In the genomic region with DNA sequence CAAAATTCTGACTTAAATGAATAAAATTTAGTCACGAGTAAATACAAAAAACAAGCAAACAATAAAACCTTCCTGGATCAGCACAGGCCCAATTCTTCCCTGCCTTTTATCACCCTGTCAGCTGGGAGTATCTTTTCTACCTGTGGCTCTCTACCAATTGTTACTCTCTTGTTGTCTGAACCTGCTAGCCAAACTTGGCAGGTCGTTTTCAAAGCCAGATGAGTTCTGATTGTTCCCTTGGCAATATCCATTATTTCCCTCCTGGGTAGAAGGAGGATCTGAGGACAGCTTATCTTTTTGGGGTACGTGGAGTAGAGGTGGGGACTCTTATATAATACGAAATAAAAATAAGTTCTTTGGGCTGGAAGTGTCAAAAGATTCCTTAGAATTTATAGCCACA, we compare ENCODE assay signal across 19 cellular contexts. TPM values are rescaled to one million over a fixed set of nuclear protein-coding genes. Genes with fewer than 3 reads are reported as not detected.
A peak's percentile ranks its signal among the peaks of the same experiment; 100 is the strongest.
DNase-seq lines count a peak whose midpoint lies in the region; ATAC-seq and TF ChIP-seq lines count a peak whose summit lies in the region.
"Had no signal": no experiment of that assay in that cellular context is flagged by ENCODE, and none has a peak within 500 bp of the region (broad histone marks: within the 10 kb centered on the region; RNA-seq: fewer than 3 reads in every experiment).

No MANE protein-coding gene starts in this region.

- H3K27ac ChIP-seq in gastrocnemius medialis (peak overlapping the region in 3 of 4 donors; percentile 13 to 50 (median 19)), stomach (no peak overlapping the region)
- H3K27ac ChIP-seq: BLaER1 had no signal

- H3K4me1 ChIP-seq in gastrocnemius medialis (peaks cover 30 to 34% of the 10 kb centered on the region in 2 donors), stomach (peaks cover 2 to 16% (median 8%) of the 10 kb centered on the region in 4 donors)
- H3K4me1 ChIP-seq: BLaER1 had no signal

- H3K27me3 ChIP-seq in gastrocnemius medialis = no peaks in the 10 kb centered on the region
- no peaks in the 10 kb centered on the region for H3K27me3 ChIP-seq in stomach
- H3K27me3 ChIP-seq: BLaER1 had no signal

- DNase-seq in left ventricle myocardium superior = no peak
- no peak for DNase-seq in left cardiac atrium
- peak; percentile 13 for DNase-seq in cerebellum (ENCODE audit: low spot score)
- no peak for DNase-seq in gastrocnemius medialis
- DNase-seq in activated CD4-positive, alpha-beta T cell treated with anti-CD3 and anti-CD28 coated beads, Interleukin-2, amount 50 U/mL, for 4 hours = no peak
- no peak for DNase-seq in stomach
- DNase-seq: ACHN; CD4-positive, alpha-beta T cell; COR-L47; DMS79; Karpas-422; NCI-H1694; NCI-H2081; NCI-H2171; NCI-H524 treated with DMSO at 0.1 percent for 48 hours; NCI-H82; OCI-M1 had no signal

- 57 to 71% (median 67%) methylated on average over 4 of the region's 4 CpGs for WGBS in stomach, 5 donors

- TF ChIP-seq EP300 in stomach (IDR thresholded peaks at IDR 0.05) = no peak

- peak; percentile 22 for ATAC-seq in left ventricle myocardium superior
- ATAC-seq in left cardiac atrium = no peak
- no peak for ATAC-seq in gastrocnemius medialis
- ATAC-seq in HG03457 (IDR thresholded peaks at IDR 0.05; ENCODE audit: unreplicated experiment) = no peak

- H3K36me3 ChIP-seq in gastrocnemius medialis (peaks cover 0 to 58% of the 10 kb centered on the region in 2 donors), stomach (peaks cover 47 to 98% (median 95%) of the 10 kb centered on the region in 4 donors)

- TF ChIP-seq POLR2A in gastrocnemius medialis (IDR thresholded peaks at IDR 0.05) (no peak), stomach (IDR thresholded peaks at IDR 0.05) (no peak)

- no peak for TF ChIP-seq CTCF in gastrocnemius medialis (IDR thresholded peaks at IDR 0.05 in 4 of 5, conservative IDR thresholded peaks at IDR 0.05 in 1 of 5)
- TF ChIP-seq CTCF in stomach (IDR thresholded peaks at IDR 0.05) = no peak

- H3K9me3 ChIP-seq in gastrocnemius medialis = no peaks in the 10 kb centered on the region
- no peaks in the 10 kb centered on the region for H3K9me3 ChIP-seq in stomach
- H3K9me3 ChIP-seq: BLaER1 had no signal

- in situ Hi-C loops in gastrocnemius medialis (cut with MboI; ENCODE audit: low sequenced_read_pairs in 4 of 4) = loop anchor here in 3 of 4 donors (25.0 kb wide), 1 partner anchor 664 kb away; no protein-coding TSS in a partner anchor

- H3K4me3 ChIP-seq in gastrocnemius medialis (no peak overlapping the region), stomach (no peak overlapping the region)
- H3K4me3 ChIP-seq: BLaER1 had no signal

- intact Hi-C loops in left ventricle myocardium superior (cut with micrococcal nuclease) = loop anchor here (10.0 kb wide), 1 partner anchor 661 kb away; no protein-coding TSS in a partner anchor
- intact Hi-C loops in left cardiac atrium (cut with DNase I) = no loop called here
- intact Hi-C loops in gastrocnemius medialis (cut with DNase I; ENCODE audit: low total_unique reads) = no loop called here
- intact Hi-C loops in stomach (cut with DNase I; ENCODE audit: low total_unique reads) = no loop called here

RNA-seq across cellular contexts. Expression of gene SNX19, which starts 40.2 kb away (rescaled TPM):
- total RNA-seq in left ventricle myocardium superior (59.7 TPM), left cardiac atrium (10 to 100 TPM; 46.8 to 47.7 TPM), cerebellum (49.6 TPM), gastrocnemius medialis (10 to 100 TPM; 37.9 to 88.2 (median 72.0) TPM), stomach (100 to 1,000 TPM in 1 of 5 donors, 10 to 100 TPM in 4; 45.5 to 173 (median 80.4) TPM)
- polyA plus RNA-seq in stomach = 10 to 100 TPM in 2 of 3 donors, 1 to 10 TPM in 1; 8.7 to 11.6 (median 11.3) TPM

Comparison
In these comparisons a context has a peak if more than half of its experiments do, and no peak if none do; other contexts are left out.
1. H3K27ac ChIP-seq: peak in gastrocnemius medialis (3 of 4); none in stomach (0 of 5).